Comparison of ENCODE assay signal across 8 cellular contexts in genomic region chr16:79261461-79261860, GRCh38.
DNase-seq lines count a peak whose midpoint lies in the region; ATAC-seq and TF ChIP-seq lines count a peak whose summit lies in the region.

No MANE protein-coding gene starts in this region.

- no peak overlapping the region for H3K27ac ChIP-seq in A673 (ENCODE audit: low read depth, low read length, poor library complexity, severe bottlenecking)
- no peak overlapping the region for H3K27ac ChIP-seq in esophagus squamous epithelium

- H3K27me3 ChIP-seq in A673 (replicated peaks; ENCODE audit: insufficient read depth, low read depth, low read length, poor library complexity) (no peaks in the 10 kb centered on the region), esophagus squamous epithelium (no peaks in the 10 kb centered on the region)

- H3K4me1 ChIP-seq in A673 (ENCODE audit: insufficient read depth, low read length, poor library complexity, severe bottlenecking) (no peaks in the 10 kb centered on the region), esophagus squamous epithelium (peaks cover 0 to 13% (median 0%) of the 10 kb centered on the region in 3 donors)

- H3K36me3 ChIP-seq in A673 (ENCODE audit: insufficient read depth, low read length, poor library complexity, severe bottlenecking) (no peaks in the 10 kb centered on the region), esophagus squamous epithelium (no peaks in the 10 kb centered on the region)

- no peaks in the 10 kb centered on the region for H3K27me3 Mint-ChIP-seq in T-helper 17 cell

- TF ChIP-seq CTCF in A673 (conservative IDR thresholded peaks at IDR 0.05; ENCODE audit: low read depth, low read length) (peak; percentile 61), esophagus squamous epithelium (IDR thresholded peaks at IDR 0.05) (peak in 5 of 6 experiments; percentile 34 to 62 (median 40)), retinal pigment epithelial cell (conservative IDR thresholded peaks at IDR 0.05; ENCODE audit: low read depth, low read length) (peak; percentile 67)

- DNase-seq in A673 (ENCODE audit: low spot score) (peak; percentile 21), T-helper 17 cell (peak; percentile 16 to 48 (median 17)), esophagus squamous epithelium (lab: John Stamatoyannopoulos, UW) (no peak), retinal pigment epithelial cell (ENCODE audit: low read depth) (no peak), LoVo (ENCODE audit: low spot score) (no peak)

- H3K4me1 Mint-ChIP-seq in T-helper 17 cell: peaks cover 14% of the 10 kb centered on the region

- H3K9me3 ChIP-seq in A673 (ENCODE audit: low read depth, low read length, poor library complexity, severe bottlenecking) (no peaks in the 10 kb centered on the region), T-helper 17 cell (ENCODE audit: control insufficient read depth, low read length, poor library complexity, severe bottlenecking) (no peaks in the 10 kb centered on the region), esophagus squamous epithelium (no peaks in the 10 kb centered on the region)

- H3K36me3 Mint-ChIP-seq in T-helper 17 cell (ENCODE audit: low read depth): no peaks in the 10 kb centered on the region

- CTCF ChIA-PET in A673 (lab: Charles Lee): no interaction called here

- POLR2A ChIA-PET in A673 (lab: Charles Lee; ENCODE audit: low non-redundant PET): no interaction called here

- peak; percentile 66 for ATAC-seq in GM19351 (IDR thresholded peaks at IDR 0.05; ENCODE audit: unreplicated experiment)
- peak; percentile 83 for ATAC-seq in T-helper 17 cell
- no peak for ATAC-seq in GM18511 (IDR thresholded peaks at IDR 0.05; ENCODE audit: unreplicated experiment)
- no peak for ATAC-seq in GM21381 (IDR thresholded peaks at IDR 0.05; ENCODE audit: unreplicated experiment)

- intact Hi-C loops in A673 (cut with micrococcal nuclease; ENCODE audit: unreplicated experiment): no loop called here
- intact Hi-C loops in esophagus squamous epithelium (cut with DNase I): no loop called here

- H3K4me3 Mint-ChIP-seq in T-helper 17 cell: no peak overlapping the region

- peak overlapping the region; percentile 32 for H3K27ac Mint-ChIP-seq in T-helper 17 cell

- WGBS in esophagus squamous epithelium, 2 donors: 38 to 52% methylated on average over 4 to 5 of the region's 5 CpGs

- no TSS peak for BruUV-seq in A673 (replicated peaks; lab: Mats Ljungman, UMichigan)

- TF ChIP-seq POLR2A in esophagus squamous epithelium (IDR thresholded peaks at IDR 0.05): no peak

- no peak overlapping the region for H3K4me3 ChIP-seq in A673 (ENCODE audit: low read depth, low read length, poor library complexity, severe bottlenecking)
- no peak overlapping the region for H3K4me3 ChIP-seq in esophagus squamous epithelium
- no peak overlapping the region for H3K4me3 ChIP-seq in retinal pigment epithelial cell (ENCODE audit: low read length)

Comparison
In these comparisons a context has a peak if more than half of its experiments do, and no peak if none do; other contexts are left out.
1. DNase-seq: peak in A673 (single experiment) and T-helper 17 cell (3 of 3); none in esophagus squamous epithelium (single experiment), retinal pigment epithelial cell (single experiment) and LoVo (single experiment).
2. ATAC-seq: peak in GM19351 (single experiment) and T-helper 17 cell (single experiment); none in GM18511 (single experiment) and GM21381 (single experiment).
3. Peak in every context shown above with its lines, with median percentiles within 50 percentile points of each other: CTCF ChIP-seq.